8 cellular contexts compared by ENCODE assay signal in the genomic region with DNA sequence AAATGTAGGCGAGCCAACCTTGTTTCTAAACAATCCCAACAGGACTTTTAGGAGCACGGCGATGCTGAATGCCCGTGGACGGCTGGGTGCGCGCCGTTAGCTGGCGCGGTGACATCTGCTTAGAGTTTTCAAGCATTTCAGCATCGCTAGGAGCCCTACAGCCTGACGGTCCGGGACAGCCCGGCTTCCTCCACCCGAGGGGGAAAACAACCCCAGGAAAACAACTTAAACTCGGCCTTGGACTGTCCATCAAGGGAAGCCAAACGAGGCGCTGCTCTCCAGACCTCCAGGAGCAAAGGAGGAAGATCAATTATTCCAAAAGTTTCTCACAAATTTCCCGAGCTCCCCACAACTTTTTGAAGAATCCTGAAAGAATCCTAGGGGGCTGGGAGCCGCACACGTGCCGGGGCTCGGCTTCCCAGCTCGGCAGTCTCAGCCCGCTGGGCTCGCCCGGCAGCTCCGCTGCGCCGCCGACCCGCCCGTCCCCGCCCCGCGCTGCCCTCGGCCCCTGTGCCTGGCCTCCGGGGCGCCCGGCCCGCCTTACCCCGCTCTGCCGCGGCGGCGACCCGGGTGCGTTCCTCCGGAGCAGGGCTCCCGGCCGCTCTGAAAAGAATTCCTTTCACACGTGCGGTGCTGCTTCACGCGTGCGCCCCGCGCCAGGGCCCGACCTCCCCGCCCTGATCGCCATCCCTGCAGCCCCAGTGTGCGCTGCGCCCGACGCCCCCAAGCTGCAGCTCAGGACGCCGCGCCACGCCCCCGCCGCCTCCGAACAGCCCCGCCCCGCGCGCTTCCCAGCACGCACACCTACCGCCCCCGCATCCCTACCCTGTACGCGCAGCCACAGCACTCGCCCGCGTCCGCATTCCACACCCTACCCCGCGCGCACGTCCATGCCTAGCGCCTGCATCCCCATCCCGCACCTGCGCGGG. TPM values are rescaled to one million over a fixed set of nuclear protein-coding genes. Genes with fewer than 3 reads are reported as not detected.
DNase-seq lines count a peak whose midpoint lies in the region; ATAC-seq, FAIRE-seq and TF ChIP-seq lines count a peak whose summit lies in the region.

TSS of gene GJA3 (minus strand) at position 707 of the 929 bp plus-strand sequence. CDS start 17,764 bp downstream, outside the sequence.

- H3K4me3 ChIP-seq in AG09309 (ENCODE audit: control insufficient read depth, low read depth, low read length) (peak within 1 kb of the TSS; percentile 45), breast epithelium (peak within 1 kb of the TSS; percentile 10 to 65 (median 38)), HepG2 (replicated peaks in 1 of 3; ENCODE audit: insufficient read depth in 1 of 3, low read depth in 2 of 3, low read length in 3 of 3) (peak within 1 kb of the TSS; percentile 52 to 68 (median 56))

- H3K9ac ChIP-seq in HepG2 (ENCODE audit: insufficient read depth, low read depth, low read length), result no peak within 1 kb of the TSS

- H3K4me1 Mint-ChIP-seq in T-helper 2 cell treated with Interferon-gamma antibody and Interleukin-4, amounts not matched to agents 5 μg/mL and 100 μg/mL, for 36 hours (ENCODE audit: low read depth), result peaks cover 16% of the 10 kb centered on the region

- ATAC-seq in GM19043 (IDR thresholded peaks at IDR 0.05; ENCODE audit: low read depth, unreplicated experiment), result peak; percentile 60
- peak; percentile 46 for ATAC-seq in HG03342 (IDR thresholded peaks at IDR 0.05; ENCODE audit: unreplicated experiment)
- peak; percentile 78 for ATAC-seq in HepG2

- peak within 1 kb of the TSS; percentile 91 for H3K4me2 ChIP-seq in HepG2 (ENCODE audit: low read depth, low read length)

- H2AFZ ChIP-seq in HepG2 (ENCODE audit: low read length), result no peak within 1 kb of the TSS

- no peak for TF ChIP-seq CTCF in AG09309 (IDR thresholded peaks at IDR 0.05; ENCODE audit: control insufficient read depth, insufficient read depth, low read depth, low read length, missing control alignments)
- no peak for TF ChIP-seq CTCF in breast epithelium (IDR thresholded peaks at IDR 0.05)
- no peak for TF ChIP-seq CTCF in HepG2 (CRISPR knock-in tag; IDR thresholded peaks at IDR 0.05)

- H3K36me3 ChIP-seq in breast epithelium (no peaks in the 10 kb centered on the region), HepG2 (replicated peaks in 1 of 2; ENCODE audit: control insufficient read depth in 1 of 2, insufficient read depth in 2 of 2, low read length in 2 of 2) (no peaks in the 10 kb centered on the region)

- H3K9me3 Mint-ChIP-seq in T-helper 2 cell treated with Interferon-gamma antibody and Interleukin-4, amounts not matched to agents 5 μg/mL and 100 μg/mL, for 36 hours, result no peaks in the 10 kb centered on the region

- H3K4me3 Mint-ChIP-seq in T-helper 2 cell treated with Interferon-gamma antibody and Interleukin-4, amounts not matched to agents 5 μg/mL and 100 μg/mL, for 36 hours, result peak within 1 kb of the TSS; percentile 90

- peak within 1 kb of the TSS; percentile 49 for H3K27ac Mint-ChIP-seq in T-helper 2 cell treated with Interferon-gamma antibody and Interleukin-4, amounts not matched to agents 5 μg/mL and 100 μg/mL, for 36 hours

- H3K27ac ChIP-seq in breast epithelium (no peak within 1 kb of the TSS), HepG2 (ENCODE audit: extremely low read length, insufficient read depth, low read length) (no peak within 1 kb of the TSS)

- no peaks in the 10 kb centered on the region for H3K79me2 ChIP-seq in HepG2 (ENCODE audit: insufficient read depth, low read length)

- WGBS in HepG2 (ENCODE audit: low lambda C conversion rate), result 14% methylated on average over 23 of the region's 93 CpGs

- CTCF ChIA-PET in HepG2 (lab: Yijun Ruan, JAX; ENCODE audit: low intra/inter-chr PET ratio, low total read pairs), result no interaction called here

- no peak for TF ChIP-seq RAD21 in HepG2 (CRISPR knock-in tag; IDR thresholded peaks at IDR 0.05)

- H3K27me3 Mint-ChIP-seq in T-helper 2 cell treated with Interferon-gamma antibody and Interleukin-4, amounts not matched to agents 5 μg/mL and 100 μg/mL, for 36 hours (ENCODE audit: low read depth), result peaks cover 55% of the 10 kb centered on the region

- H3K4me1 ChIP-seq in breast epithelium (peaks cover 0 to 14% of the 10 kb centered on the region in 2 donors), HepG2 (ENCODE audit: insufficient read depth, low read length) (peaks cover 17% of the 10 kb centered on the region)

- FAIRE-seq in HepG2 (lab: Jason Lieb, UNC), result no peak

- H4K20me1 ChIP-seq in HepG2 (ENCODE audit: insufficient read depth, low read length), result no peaks in the 10 kb centered on the region

- TF ChIP-seq EP300 in HepG2 (IDR thresholded peaks at IDR 0.05; ENCODE audit: low read depth in 2 of 2, low read length in 2 of 2), result no peak
- TF ChIP-seq EP300 in HepG2 (CRISPR knock-in tag; IDR thresholded peaks at IDR 0.05; ENCODE audit: borderline replicate concordance), result no peak

- H3K27me3 ChIP-seq in breast epithelium (peaks cover 0 to 66% of the 10 kb centered on the region in 2 donors), HepG2 (ENCODE audit: control insufficient read depth in 1 of 2, insufficient read depth in 2 of 2, low read length in 2 of 2) (peaks cover 0 to 18% of the 10 kb centered on the region in 2 experiments; a peak in 2 of 5 replicates)

- BruUV-seq in HepG2 (replicated peaks; lab: Mats Ljungman, UMichigan), result no TSS peak

- DNase-seq in AG09309 (ENCODE audit: low read depth), result no peak
- peak; percentile 53 for DNase-seq in T-helper 2 cell treated with Interferon-gamma antibody and Interleukin-4, amounts not matched to agents 5 μg/mL and 100 μg/mL, for 36 hours (ENCODE audit: low spot score)
- no peak for DNase-seq in breast epithelium (ENCODE audit: low spot score in 2 of 2)
- DNase-seq in HepG2 (ENCODE audit: low spot score), result no peak
- peak; percentile 32 to 37 for DNase-seq in stimulated activated CD8-positive, alpha-beta memory T cell treated with anti-CD3 and anti-CD28 coated beads, Interleukin-4, amount 100 ng/mL, for 1 hour (ENCODE audit: low read depth in 2 of 2, low spot score in 1 of 2)
- DNase-seq in posterior vena cava (ENCODE audit: low spot score), result no peak

- no peak for TF ChIP-seq POLR2A in breast epithelium (IDR thresholded peaks at IDR 0.05)
- no peak for TF ChIP-seq POLR2A in HepG2 (IDR thresholded peaks at IDR 0.05; ENCODE audit: insufficient read depth in 1 of 2, low read depth in 2 of 2, low read length in 2 of 2)

- H3K9me3 ChIP-seq in breast epithelium (no peaks in the 10 kb centered on the region), HepG2 (ENCODE audit: low read length) (no peaks in the 10 kb centered on the region)

- intact Hi-C loops in breast epithelium (cut with DNase I; ENCODE audit: low total_unique reads), result no loop called here
- intact Hi-C loops in HepG2 (cut with micrococcal nuclease; ENCODE audit: unreplicated experiment), result loop anchor here (5.0 kb wide), 2 partner anchors 178 to 198 kb away; no protein-coding TSS in a partner anchor
- intact Hi-C loops in posterior vena cava (cut with DNase I), result loop anchor here (10.0 kb wide), 2 partner anchors 66 to 76 kb away; no protein-coding TSS in a partner anchor

- POLR2A ChIA-PET in HepG2 (lab: Yijun Ruan, JAX), result interaction anchor here (1.5 to 1.6 kb wide), 2 partner anchors 32 to 40 kb away, joined by 3 read pairs; no protein-coding TSS in a partner anchor

- peaks cover 2% of the 10 kb centered on the region for H3K36me3 Mint-ChIP-seq in T-helper 2 cell treated with Interferon-gamma antibody and Interleukin-4, amounts not matched to agents 5 μg/mL and 100 μg/mL, for 36 hours (ENCODE audit: low read depth)

- in situ Hi-C loops in HepG2 (cut with HindIII; ENCODE audit: extremely low pct_ligation_motif_present, low pct_unique_long_range_greater_than_20kb), result no loop called here

TF ChIP-seq in HepG2, 621 proteins besides CTCF, POLR2A, EP300 and RAD21 (continues in another document):
- TF ChIP-seq ZNF501 (CRISPR knock-in tag; IDR thresholded peaks at IDR 0.05) (0 out of 2 replicates have a peak, but pooled peaks have one; percentile 29), ATF7-NPFF (CRISPR knock-in tag; IDR thresholded peaks at IDR 0.05; ENCODE audit: low read depth) (0 out of 2 replicates have a peak, but pooled peaks have one; percentile 24), BHLHE40 (IDR thresholded peaks at IDR 0.05; ENCODE audit: low read length) (peak; percentile 23; the same call in 1 of the 2 replicates)

RNA-seq across cellular contexts. Expression of gene GJA3, which starts in this region (rescaled TPM):
- total RNA-seq in breast epithelium (under 1 TPM in 1 of 3 donors, not detected in 2; 0.29 TPM), HepG2 (2016; rRNA removed; fragmentation: Illumina TruSeq; extraction: Trizol) (0.03 and 0.04 TPM in 2 replicates), posterior vena cava (not detected)
- total RNA-seq in HepG2 (2016; cell fraction: cytosol; rRNA removed; fragmentation: Illumina TruSeq; extraction: Trizol; ENCODE audit: low read depth), result under 0.01 TPM in 1 of 2 replicates, not detected in the other
- total RNA-seq in HepG2 (2016; cell fraction: insoluble cytoplasmic fraction; rRNA removed; fragmentation: Illumina TruSeq; extraction: Trizol), result not detected in 2 replicates
- not detected in 2 replicates for total RNA-seq in HepG2 (2016; cell fraction: membrane; rRNA removed; fragmentation: Illumina TruSeq; extraction: Trizol)
- total RNA-seq in HepG2 (2016; cell fraction: nucleus; rRNA removed; fragmentation: Illumina TruSeq; extraction: Trizol), result not detected in 2 replicates
- 0.01 and 0.04 TPM in 2 replicates for polyA plus RNA-seq in HepG2 (2011; rRNA removed)
- polyA plus RNA-seq in HepG2 (2011; cell fraction: cytosol; rRNA removed), result 0.01 TPM in 1 of 2 replicates, not detected in the other
- polyA plus RNA-seq in HepG2 (2011; cell fraction: nucleus; rRNA removed), result not detected in 2 replicates
- polyA plus RNA-seq in HepG2 (2012), result 0.04 TPM in 1 of 2 replicates, not detected in the other
- not detected in 2 replicates for polyA plus RNA-seq in HepG2 (2016; cell fraction: cytosol; fragmentation: Illumina TruSeq; extraction: Trizol; ENCODE audit: low read depth)
- polyA plus RNA-seq in HepG2 (2016; cell fraction: insoluble cytoplasmic fraction; fragmentation: Illumina TruSeq; extraction: Trizol; ENCODE audit: low read depth), result not detected in 2 replicates
- polyA plus RNA-seq in HepG2 (2016; cell fraction: membrane; fragmentation: Illumina TruSeq; extraction: Trizol; ENCODE audit: low read depth), result not detected in 2 replicates
- polyA plus RNA-seq in HepG2 (2016; cell fraction: nucleus; fragmentation: Illumina TruSeq; extraction: Trizol; ENCODE audit: insufficient read depth, low read depth), result not detected in 2 replicates
- 0.02 TPM in 1 of 2 replicates, not detected in the other for polyA minus RNA-seq in HepG2 (2011; rRNA and poly(A)+ RNA removed; ENCODE audit: low replicate concordance)
- 0.10 TPM in 1 of 2 replicates, not detected in the other for polyA minus RNA-seq in HepG2 (2011; cell fraction: cytosol; rRNA and poly(A)+ RNA removed)
- not detected in 2 replicates for polyA minus RNA-seq in HepG2 (2011; cell fraction: nucleus; rRNA and poly(A)+ RNA removed)

Comparison
In these comparisons a context has a peak if more than half of its experiments do, and no peak if none do; other contexts are left out.
1. Peak in ATAC-seq, H3K4me3 ChIP-seq and H3K4me2 ChIP-seq in HepG2; RNA of the gene not detected or under 1 TPM.
2. DNase-seq: peak in T-helper 2 cell treated with Interferon-gamma antibody and Interleukin-4, amounts not matched to agents 5 μg/mL and 100 μg/mL, for 36 hours (single experiment) and stimulated activated CD8-positive, alpha-beta memory T cell treated with anti-CD3 and anti-CD28 coated beads, Interleukin-4, amount 100 ng/mL, for 1 hour (2 of 2); none in AG09309 (single experiment), breast epithelium (0 of 2), HepG2 (single experiment) and posterior vena cava (single experiment).
3. Peak in every context shown above with its lines, with median percentiles within 50 percentile points of each other: H3K4me3 ChIP-seq and ATAC-seq.